17 cellular contexts compared by ENCODE assay signal in the genomic region with DNA sequence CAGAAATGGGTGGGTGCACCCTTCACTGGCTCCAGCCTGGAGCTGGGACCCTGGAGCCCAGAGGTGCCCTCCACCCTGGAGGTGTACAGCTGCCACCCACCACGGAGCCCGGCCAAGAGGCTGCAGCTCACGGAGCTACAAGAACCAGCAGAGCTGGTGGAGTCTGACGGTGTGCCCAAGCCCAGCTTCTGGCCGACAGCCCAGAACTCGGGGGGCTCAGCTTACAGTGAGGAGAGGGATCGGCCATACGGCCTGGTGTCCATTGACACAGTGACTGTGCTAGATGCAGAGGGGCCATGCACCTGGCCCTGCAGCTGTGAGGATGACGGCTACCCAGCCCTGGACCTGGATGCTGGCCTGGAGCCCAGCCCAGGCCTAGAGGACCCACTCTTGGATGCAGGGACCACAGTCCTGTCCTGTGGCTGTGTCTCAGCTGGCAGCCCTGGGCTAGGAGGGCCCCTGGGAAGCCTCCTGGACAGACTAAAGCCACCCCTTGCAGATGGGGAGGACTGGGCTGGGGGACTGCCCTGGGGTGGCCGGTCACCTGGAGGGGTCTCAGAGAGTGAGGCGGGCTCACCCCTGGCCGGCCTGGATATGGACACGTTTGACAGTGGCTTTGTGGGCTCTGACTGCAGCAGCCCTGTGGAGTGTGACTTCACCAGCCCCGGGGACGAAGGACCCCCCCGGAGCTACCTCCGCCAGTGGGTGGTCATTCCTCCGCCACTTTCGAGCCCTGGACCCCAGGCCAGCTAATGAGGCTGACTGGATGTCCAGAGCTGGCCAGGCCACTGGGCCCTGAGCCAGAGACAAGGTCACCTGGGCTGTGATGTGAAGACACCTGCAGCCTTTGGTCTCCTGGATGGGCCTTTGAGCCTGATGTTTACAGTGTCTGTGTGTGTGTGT. TPM values are rescaled to one million over a fixed set of nuclear protein-coding genes. Genes with fewer than 3 reads are reported as not detected.
DNase-seq lines count a peak whose midpoint lies in the region; ATAC-seq, FAIRE-seq and TF ChIP-seq lines count a peak whose summit lies in the region.
"Had no signal": no experiment of that assay in that cellular context is flagged by ENCODE, and none has a peak within 500 bp of the region (broad histone marks: within the 10 kb centered on the region; RNA-seq: fewer than 3 reads in every experiment).

No MANE protein-coding gene starts in this region.

- in situ Hi-C loops in HepG2 (cut with HindIII; ENCODE audit: extremely low pct_ligation_motif_present, low pct_unique_long_range_greater_than_20kb) = no loop called here

- H3K27me3 ChIP-seq in HepG2 (ENCODE audit: control insufficient read depth in 1 of 2, insufficient read depth in 2 of 2, low read length in 2 of 2) (peaks cover 4 to 35% of the 10 kb centered on the region in 2 experiments; a peak in 3 of 5 replicates), right lobe of liver (no peaks in the 10 kb centered on the region)
- H3K27me3 ChIP-seq: cardiac muscle cell had no signal

- no peaks in the 10 kb centered on the region for H3K27me3 Mint-ChIP-seq in activated naive CD8-positive, alpha-beta T cell treated with anti-CD3 and anti-CD28 coated beads, Interleukin-2, amount 50 U/mL, for 24 hours
- no peaks in the 10 kb centered on the region for H3K27me3 Mint-ChIP-seq in mesothelial cell of epicardium (ENCODE audit: low read depth)

- WGBS in HepG2 (ENCODE audit: low lambda C conversion rate) = 67% methylated on average over 8 of the region's 19 CpGs
- WGBS in right lobe of liver (ENCODE audit: insufficient coverage, low coverage, low lambda C conversion rate, missing lambda C conversion rate) = 70% methylated on average over 2 of the region's 19 CpGs

- H3K4me2 ChIP-seq in HepG2 (ENCODE audit: low read depth, low read length) = no peak overlapping the region

- H3K36me3 Mint-ChIP-seq in activated naive CD8-positive, alpha-beta T cell treated with anti-CD3 and anti-CD28 coated beads, Interleukin-2, amount 50 U/mL, for 24 hours (ENCODE audit: low read depth) = peaks cover 85% of the 10 kb centered on the region
- H3K36me3 Mint-ChIP-seq in mesothelial cell of epicardium = no peaks in the 10 kb centered on the region

- H3K79me2 ChIP-seq in HepG2 (ENCODE audit: insufficient read depth, low read length) = no peaks in the 10 kb centered on the region

- CTCF ChIA-PET in HepG2 (lab: Yijun Ruan, JAX; ENCODE audit: low intra/inter-chr PET ratio, low total read pairs) = no interaction called here

- H3K4me3 Mint-ChIP-seq in activated naive CD8-positive, alpha-beta T cell treated with anti-CD3 and anti-CD28 coated beads, Interleukin-2, amount 50 U/mL, for 24 hours = peak overlapping the region; percentile 65
- H3K4me3 Mint-ChIP-seq in mesothelial cell of epicardium = no peak overlapping the region
- H3K4me3 Mint-ChIP-seq: nephron had no signal

- DNase-seq in HepG2 (ENCODE audit: low spot score) = peak; percentile 29
- DNase-seq in right lobe of liver = no peak
- DNase-seq in NCI-H2196 (lab: John Stamatoyannopoulos, UW; ENCODE audit: unreplicated experiment) = peak; percentile 92
- DNase-seq in activated naive CD8-positive, alpha-beta T cell treated with anti-CD3 and anti-CD28 coated beads, Interleukin-2, amount 50 U/mL, for 24 hours = no peak
- no peak for DNase-seq in HCEC 1CT
- DNase-seq in middle frontal gyrus (ENCODE audit: extremely low spot score, low spot score) = no peak
- no peak for DNase-seq in mesothelial cell of epicardium (ENCODE audit: low spot score in 2 of 2, unreplicated experiment in 2 of 2)
- no peak for DNase-seq in occipital lobe (lab: John Stamatoyannopoulos, UW)
- DNase-seq: kidney glomerular epithelial cell; NCI-H510A; stimulated activated CD4-positive, alpha-beta T cell treated with anti-CD3 and anti-CD28 coated beads, Interleukin-4, amount 100 ng/mL, for 4 hours had no signal

- H3K4me3 ChIP-seq in HepG2 (replicated peaks in 1 of 3; ENCODE audit: insufficient read depth in 1 of 3, low read depth in 2 of 3, low read length in 3 of 3) (no peak overlapping the region), right lobe of liver (no peak overlapping the region)
- H3K4me3 ChIP-seq: cardiac muscle cell, HAP-1, heart left ventricle had no signal

- ATAC-seq in HepG2 (peak; percentile 45), right lobe of liver (no peak)
- ATAC-seq in activated naive CD8-positive, alpha-beta T cell treated with anti-CD3 and anti-CD28 coated beads, Interleukin-2, amount 50 U/mL, for 24 hours = no peak

- no peak for TF ChIP-seq EP300 in HepG2 (IDR thresholded peaks at IDR 0.05; ENCODE audit: low read depth in 2 of 2, low read length in 2 of 2)
- no peak for TF ChIP-seq EP300 in HepG2 (CRISPR knock-in tag; IDR thresholded peaks at IDR 0.05; ENCODE audit: borderline replicate concordance)

- H3K9me3 ChIP-seq in HepG2 (ENCODE audit: low read length) = peaks cover 15% of the 10 kb centered on the region
- no peaks in the 10 kb centered on the region for H3K9me3 ChIP-seq in right lobe of liver

- H3K36me3 ChIP-seq in HepG2 (replicated peaks in 1 of 2; ENCODE audit: control insufficient read depth in 1 of 2, insufficient read depth in 2 of 2, low read length in 2 of 2) = no peaks in the 10 kb centered on the region
- H3K36me3 ChIP-seq in right lobe of liver = no peaks in the 10 kb centered on the region
- H3K36me3 ChIP-seq: cardiac muscle cell, HAP-1 had no signal

- BruUV-seq in HepG2 (replicated peaks; lab: Mats Ljungman, UMichigan) = no TSS peak

- no peak for TF ChIP-seq RAD21 in HepG2 (CRISPR knock-in tag; IDR thresholded peaks at IDR 0.05)

- FAIRE-seq in HepG2 (lab: Jason Lieb, UNC) = no peak

- no peaks in the 10 kb centered on the region for H4K20me1 ChIP-seq in HepG2 (ENCODE audit: insufficient read depth, low read length)

- TF ChIP-seq CTCF in HepG2 (CRISPR knock-in tag; IDR thresholded peaks at IDR 0.05) (no peak), right lobe of liver (IDR thresholded peaks at IDR 0.05) (no peak), mesothelial cell of epicardium (IDR thresholded peaks at IDR 0.05; ENCODE audit: unreplicated experiment) (no peak)

- H3K27ac ChIP-seq in HepG2 (ENCODE audit: extremely low read length, insufficient read depth, low read length) (no peak overlapping the region), right lobe of liver (no peak overlapping the region)
- H3K27ac ChIP-seq: cardiac muscle cell, epithelial cell of prostate, VCaP had no signal

- intact Hi-C loops in HepG2 (cut with micrococcal nuclease; ENCODE audit: unreplicated experiment) = no loop called here
- intact Hi-C loops in right lobe of liver (cut with DNase I) = no loop called here

- peaks cover 100% of the 10 kb centered on the region for H3K4me1 Mint-ChIP-seq in activated naive CD8-positive, alpha-beta T cell treated with anti-CD3 and anti-CD28 coated beads, Interleukin-2, amount 50 U/mL, for 24 hours
- peaks cover 3% of the 10 kb centered on the region for H3K4me1 Mint-ChIP-seq in mesothelial cell of epicardium

- peak overlapping the region; percentile 94 for H3K27ac Mint-ChIP-seq in activated naive CD8-positive, alpha-beta T cell treated with anti-CD3 and anti-CD28 coated beads, Interleukin-2, amount 50 U/mL, for 24 hours
- H3K27ac Mint-ChIP-seq in mesothelial cell of epicardium = no peak overlapping the region
- H3K27ac Mint-ChIP-seq: nephron had no signal

- peaks cover 7% of the 10 kb centered on the region; the same call in 1 of the 2 replicates for H3K4me1 ChIP-seq in HepG2 (ENCODE audit: insufficient read depth, low read length)
- no peaks in the 10 kb centered on the region for H3K4me1 ChIP-seq in right lobe of liver
- H3K4me1 ChIP-seq: HAP-1 had no signal

- no peaks in the 10 kb centered on the region for H3K9me3 Mint-ChIP-seq in activated naive CD8-positive, alpha-beta T cell treated with anti-CD3 and anti-CD28 coated beads, Interleukin-2, amount 50 U/mL, for 24 hours
- H3K9me3 Mint-ChIP-seq in mesothelial cell of epicardium = peaks cover 12% of the 10 kb centered on the region

- POLR2A ChIA-PET in HepG2 (lab: Yijun Ruan, JAX) = no interaction called here

- TF ChIP-seq POLR2A in HepG2 (IDR thresholded peaks at IDR 0.05; ENCODE audit: insufficient read depth in 1 of 2, low read depth in 2 of 2, low read length in 2 of 2) (no peak), right lobe of liver (IDR thresholded peaks at IDR 0.05) (no peak)

- no peak overlapping the region for H2AFZ ChIP-seq in HepG2 (ENCODE audit: low read length)

- H3K9ac ChIP-seq in HepG2 (ENCODE audit: insufficient read depth, low read depth, low read length) = no peak overlapping the region

RNA-seq across cellular contexts. Expression of gene IL21R, which starts 46.8 kb away (rescaled TPM):
- 0.17 and 0.64 TPM in 2 replicates for total RNA-seq in HepG2 (2016; rRNA removed; fragmentation: Illumina TruSeq; extraction: Trizol)
- not detected in 2 replicates for total RNA-seq in HepG2 (2016; cell fraction: cytosol; rRNA removed; fragmentation: Illumina TruSeq; extraction: Trizol; ENCODE audit: low read depth)
- total RNA-seq in HepG2 (2016; cell fraction: insoluble cytoplasmic fraction; rRNA removed; fragmentation: Illumina TruSeq; extraction: Trizol) = 0.22 and 0.43 TPM in 2 replicates
- 0.22 and 0.45 TPM in 2 replicates for total RNA-seq in HepG2 (2016; cell fraction: membrane; rRNA removed; fragmentation: Illumina TruSeq; extraction: Trizol)
- 0.28 and 0.40 TPM in 2 replicates for total RNA-seq in HepG2 (2016; cell fraction: nucleus; rRNA removed; fragmentation: Illumina TruSeq; extraction: Trizol)
- 0.49 and 1.6 TPM in 2 replicates for polyA plus RNA-seq in HepG2 (2011; rRNA removed)
- 0.62 and 1.4 TPM in 2 replicates for polyA plus RNA-seq in HepG2 (2011; cell fraction: cytosol; rRNA removed)
- 0.34 and 1.6 TPM in 2 replicates for polyA plus RNA-seq in HepG2 (2011; cell fraction: nucleus; rRNA removed)
- 1.1 and 2.8 TPM in 2 replicates for polyA plus RNA-seq in HepG2 (2012)
- 0.07 and 0.09 TPM in 2 replicates for polyA plus RNA-seq in HepG2 (2016; cell fraction: cytosol; fragmentation: Illumina TruSeq; extraction: Trizol; ENCODE audit: low read depth)
- polyA plus RNA-seq in HepG2 (2016; cell fraction: insoluble cytoplasmic fraction; fragmentation: Illumina TruSeq; extraction: Trizol; ENCODE audit: low read depth) = 0.14 and 0.21 TPM in 2 replicates
- polyA plus RNA-seq in HepG2 (2016; cell fraction: membrane; fragmentation: Illumina TruSeq; extraction: Trizol; ENCODE audit: low read depth) = 0.06 and 0.12 TPM in 2 replicates
- 0.35 and 0.56 TPM in 2 replicates for polyA plus RNA-seq in HepG2 (2016; cell fraction: nucleus; fragmentation: Illumina TruSeq; extraction: Trizol; ENCODE audit: insufficient read depth, low read depth)
- 0.56 and 3.1 TPM in 2 replicates for polyA minus RNA-seq in HepG2 (2011; rRNA and poly(A)+ RNA removed; ENCODE audit: low replicate concordance)
- 0.88 and 1.1 TPM in 2 replicates for polyA minus RNA-seq in HepG2 (2011; cell fraction: cytosol; rRNA and poly(A)+ RNA removed)
- 0.26 and 0.87 TPM in 2 replicates for polyA minus RNA-seq in HepG2 (2011; cell fraction: nucleus; rRNA and poly(A)+ RNA removed)
- total RNA-seq in right lobe of liver = 1 to 10 TPM in 1 of 6 experiments, under 1 TPM in 5; 0.09 to 1.3 (median 0.31) TPM
- total RNA-seq in mesothelial cell of epicardium = 0.09 to 0.22 TPM (median 0.13 TPM) in 3 replicates
- not detected for total RNA-seq in occipital lobe
- total RNA-seq: cardiac muscle cell had no signal
- polyA plus RNA-seq: cardiac muscle cell had no signal

Comparison
In these comparisons a context has a peak if more than half of its experiments do, and no peak if none do; other contexts are left out.
1. DNase-seq: peak in HepG2 (single experiment) and NCI-H2196 (single experiment); none in right lobe of liver (0 of 3), activated naive CD8-positive, alpha-beta T cell treated with anti-CD3 and anti-CD28 coated beads, Interleukin-2, amount 50 U/mL, for 24 hours (single experiment), HCEC 1CT (single experiment), middle frontal gyrus (single experiment), mesothelial cell of epicardium (0 of 2) and occipital lobe (single experiment).